ENCODE assay signal across 23 cellular contexts in genomic region chr5:16229357-16229940, GRCh38. TPM values are rescaled to one million over a fixed set of nuclear protein-coding genes. Genes with fewer than 3 reads are reported as not detected.
DNase-seq lines count a peak whose midpoint lies in the region; ATAC-seq, FAIRE-seq and TF ChIP-seq lines count a peak whose summit lies in the region.
"Had no signal": no experiment of that assay in that cellular context is flagged by ENCODE, and none has a peak within 500 bp of the region (broad histone marks: within the 10 kb centered on the region; RNA-seq: fewer than 3 reads in every experiment).

No MANE protein-coding gene starts in this region.

- H2BK15ac ChIP-seq in mesendoderm (replicated peaks; ENCODE audit: low read depth), result no peak overlapping the region

- intact Hi-C loops in posterior cingulate gyrus (cut with DNase I), result no loop called here
- intact Hi-C loops in Right ventricle myocardium inferior (cut with DNase I), result no loop called here

- H4K12ac ChIP-seq in trophoblast cell (ENCODE audit: low read depth, low read length), result no peak overlapping the region

- no peak overlapping the region for H3K56ac ChIP-seq in mesendoderm (ENCODE audit: low read length)

- no peak overlapping the region for H2BK120ac ChIP-seq in mesendoderm (ENCODE audit: low read depth, low read length)
- H2BK120ac ChIP-seq in trophoblast cell (ENCODE audit: insufficient read depth, low read length, poor library complexity), result no peak overlapping the region

- H3K4me1 ChIP-seq in mesendoderm (ENCODE audit: control insufficient read depth, low read depth, low read length) (no peaks in the 10 kb centered on the region), trophoblast cell (ENCODE audit: control insufficient read depth in 1 of 2, insufficient read depth in 2 of 2, low read length in 2 of 2) (no peaks in the 10 kb centered on the region)
- H3K4me1 ChIP-seq: A549 had no signal

- no peak overlapping the region for H4K91ac ChIP-seq in trophoblast cell (ENCODE audit: low read depth, low read length)

- H3K79me2 ChIP-seq in mesendoderm (ENCODE audit: control insufficient read depth, insufficient read depth, low read length), result no peaks in the 10 kb centered on the region
- no peaks in the 10 kb centered on the region for H3K79me2 ChIP-seq in trophoblast cell (ENCODE audit: control insufficient read depth, insufficient read depth, low read length, poor library complexity)

- no peak overlapping the region for H4K8ac ChIP-seq in mesendoderm (ENCODE audit: low read depth, low read length)
- no peak overlapping the region for H4K8ac ChIP-seq in trophoblast cell (ENCODE audit: low read depth, low read length)

- H2BK12ac ChIP-seq in trophoblast cell (ENCODE audit: low read length), result no peak overlapping the region

- H3K36me3 ChIP-seq in WERI-Rb-1 (no peaks in the 10 kb centered on the region), mesendoderm (ENCODE audit: control insufficient read depth, insufficient read depth, low read length) (no peaks in the 10 kb centered on the region), trophoblast cell (ENCODE audit: control insufficient read depth in 1 of 2, insufficient read depth in 2 of 2, low read length in 2 of 2) (no peaks in the 10 kb centered on the region)

- no peak overlapping the region for H3K4me3 ChIP-seq in WERI-Rb-1 (ENCODE audit: low read depth, low read length)
- no peak overlapping the region for H3K4me3 ChIP-seq in mesendoderm (ENCODE audit: low read length)
- H3K4me3 ChIP-seq in trophoblast cell (ENCODE audit: low read depth, low read length), result no peak overlapping the region
- H3K4me3 ChIP-seq: A549 had no signal

- H3K23ac ChIP-seq in mesendoderm (ENCODE audit: low read length), result no peak overlapping the region
- no peak overlapping the region for H3K23ac ChIP-seq in trophoblast cell (ENCODE audit: low read length)

- H2AK5ac ChIP-seq in mesendoderm (ENCODE audit: low read length) (no peak overlapping the region), trophoblast cell (ENCODE audit: low read length) (no peak overlapping the region)

- H3K9ac ChIP-seq in mesendoderm (ENCODE audit: low read length) (no peak overlapping the region), trophoblast cell (ENCODE audit: low read length) (no peak overlapping the region)

- H4K5ac ChIP-seq in mesendoderm (ENCODE audit: low read length), result no peak overlapping the region

- DNase-seq in ELF-1 (ENCODE audit: low read depth, low spot score) (peak; percentile 18), HTR-8/SVneo (ENCODE audit: insufficient read length, low spot score) (no peak), WERI-Rb-1 (peak; percentile 93), mesendoderm (peak; percentile 95), trophoblast cell (no peak), NCI-H1417 (lab: John Stamatoyannopoulos, UW) (no peak), posterior cingulate gyrus (no peak), Right ventricle myocardium inferior (ENCODE audit: missing footprints) (no peak)
- DNase-seq: CD8-positive, alpha-beta T cell; COR-L47; DMS79 treated with DMSO at 0.1 percent for 48 hours; EL; GDM1; GOT3; H9 had no signal

- no CpG with 5 or more reads among the region's 3 CpGs for WGBS in mesendoderm (ENCODE audit: extremely low coverage, insufficient coverage, low lambda C conversion rate)
- no CpG with 5 or more reads among the region's 3 CpGs for whole genome bisulfite sequencing in trophoblast cell (ENCODE audit: extremely low coverage, insufficient coverage, insufficient read length)

- peak overlapping the region; percentile 32 for H3K27ac ChIP-seq in WERI-Rb-1
- no peak overlapping the region for H3K27ac ChIP-seq in mesendoderm (ENCODE audit: low read depth, low read length)
- no peak overlapping the region for H3K27ac ChIP-seq in trophoblast cell (ENCODE audit: low read depth, low read length)
- H3K27ac ChIP-seq: A549 had no signal

- H3K4me2 ChIP-seq in mesendoderm (ENCODE audit: low read length), result no peak overlapping the region
- H3K4me2 ChIP-seq in trophoblast cell (ENCODE audit: low read length), result no peak overlapping the region
- H3K4me2 ChIP-seq: A549 had no signal

- H3K18ac ChIP-seq in mesendoderm (ENCODE audit: low read length) (no peak overlapping the region), trophoblast cell (ENCODE audit: low read length) (no peak overlapping the region)

- no peak overlapping the region for H3K14ac ChIP-seq in trophoblast cell (ENCODE audit: low read length)

- H3K4ac ChIP-seq in mesendoderm (ENCODE audit: low read depth, low read length) (no peak overlapping the region), trophoblast cell (ENCODE audit: low read depth, low read length) (no peak overlapping the region)

- FAIRE-seq in HTR-8/SVneo (lab: Jason Lieb, UNC), result peak; percentile 26
- FAIRE-seq: A549, D721Med, GM12892, HepG2 had no signal

- no peaks in the 10 kb centered on the region for H3K27me3 ChIP-seq in WERI-Rb-1 (ENCODE audit: insufficient read depth, low read depth, severe bottlenecking)
- H3K27me3 ChIP-seq in mesendoderm (ENCODE audit: insufficient read depth, low read length, poor library complexity), result no peaks in the 10 kb centered on the region
- no peaks in the 10 kb centered on the region for H3K27me3 ChIP-seq in trophoblast cell (ENCODE audit: insufficient read depth, low read length)

- H2AFZ ChIP-seq in trophoblast cell (ENCODE audit: insufficient read depth, low read length, poor library complexity), result no peak overlapping the region

- H3K9me3 ChIP-seq in WERI-Rb-1 (ENCODE audit: severe bottlenecking) (peaks cover 12% of the 10 kb centered on the region), trophoblast cell (ENCODE audit: insufficient read depth, low read depth, low read length) (no peaks in the 10 kb centered on the region)
- H3K9me3 ChIP-seq: A549 had no signal

- ATAC-seq in Right ventricle myocardium inferior, result no peak
- ATAC-seq: A549; CD8-positive, alpha-beta T cell; HepG2 had no signal

- peak; percentile 46 for TF ChIP-seq CTCF in WERI-Rb-1 (IDR thresholded peaks at IDR 0.05; ENCODE audit: low read depth, low read length)

- H2BK5ac ChIP-seq in mesendoderm (ENCODE audit: low read length), result no peak overlapping the region
- no peak overlapping the region for H2BK5ac ChIP-seq in trophoblast cell (ENCODE audit: low read depth, low read length, poor library complexity)

- H3K79me1 ChIP-seq in mesendoderm (ENCODE audit: low read length), result no peaks in the 10 kb centered on the region
- no peaks in the 10 kb centered on the region for H3K79me1 ChIP-seq in trophoblast cell (ENCODE audit: low read length)

RNA-seq across cellular contexts. Expression of gene MARCHF11, which starts 49.9 kb away (rescaled TPM):
- polyA plus RNA-seq in mesendoderm (2013, experiment 1 of 2), result 2.3 TPM
- 2.0 TPM for polyA plus RNA-seq in mesendoderm (2013, experiment 2 of 2)
- 0.19 and 0.22 TPM in 2 replicates for polyA plus RNA-seq in trophoblast cell (2013)
- total RNA-seq in Right ventricle myocardium inferior, result 5.4 TPM
- total RNA-seq: CD8-positive, alpha-beta T cell; HepG2; HT1080 had no signal
- polyA plus RNA-seq: A549, AG04450, BJ, CD14-positive monocyte, HepG2 had no signal

Comparison
In these comparisons a context has a peak if more than half of its experiments do, and no peak if none do; other contexts are left out.
1. DNase-seq: peak in ELF-1 (single experiment), WERI-Rb-1 (single experiment) and mesendoderm (single experiment); none in HTR-8/SVneo (single experiment), trophoblast cell (0 of 2), NCI-H1417 (0 of 3), posterior cingulate gyrus (0 of 10) and Right ventricle myocardium inferior (single experiment).